18 cellular contexts compared by ENCODE assay signal in the genomic region with DNA sequence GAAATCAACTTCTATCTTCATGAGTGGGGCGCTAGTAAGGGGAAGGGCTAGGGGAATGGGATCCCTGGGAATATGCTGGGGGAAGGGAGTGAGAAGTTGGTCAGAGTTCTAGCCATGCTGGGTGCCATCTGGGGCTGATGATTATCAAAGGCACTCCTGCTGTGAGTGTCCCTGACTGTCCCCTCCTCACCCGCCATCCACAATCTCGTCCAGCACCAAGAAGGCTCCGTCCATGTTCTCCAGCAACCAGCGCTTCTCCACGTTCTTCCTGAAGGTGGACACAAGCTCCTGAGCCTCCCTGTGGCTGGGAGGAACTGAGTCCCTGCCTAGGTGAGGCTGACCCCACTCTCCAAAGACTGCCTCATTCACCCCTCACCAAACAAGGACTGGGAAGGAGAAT. TPM values are rescaled to one million over a fixed set of nuclear protein-coding genes. Genes with fewer than 3 reads are reported as not detected.
DNase-seq lines count a peak whose midpoint lies in the region; ATAC-seq, FAIRE-seq and TF ChIP-seq lines count a peak whose summit lies in the region.
"Had no signal": no experiment of that assay in that cellular context is flagged by ENCODE, and none has a peak within 500 bp of the region (broad histone marks: within the 10 kb centered on the region; RNA-seq: fewer than 3 reads in every experiment).

No MANE protein-coding gene starts in this region.

- H3K9ac ChIP-seq in K562 (ENCODE audit: insufficient read depth in 1 of 2, low read depth in 2 of 2, low read length in 2 of 2): peak overlapping the region in 1 of 2 experiments; percentile 75; a peak in 1 of 4 replicates
- H3K9ac ChIP-seq in stomach smooth muscle (ENCODE audit: low read length in 2 of 2): no peak overlapping the region
- H3K9ac ChIP-seq: BLaER1 had no signal

- TF ChIP-seq EP300 in K562 (IDR thresholded peaks at IDR 0.05; ENCODE audit: low read length): no peak

- no peak for TF ChIP-seq RAD21 in K562 (CRISPR knock-in tag; conservative IDR thresholded peaks at IDR 0.05 in 1 of 2, IDR thresholded peaks at IDR 0.05 in 1 of 2)

- H3K4me1 ChIP-seq in K562 (replicated peaks in 1 of 2; ENCODE audit: control insufficient read depth in 2 of 2, insufficient read depth in 2 of 2, low read length in 2 of 2): peaks cover 11 to 18% of the 10 kb centered on the region in 2 experiments; a peak in 4 of 5 replicates
- H3K4me1 ChIP-seq in stomach smooth muscle (ENCODE audit: control insufficient read depth, insufficient read depth, low read length): peaks cover 12% of the 10 kb centered on the region

- no peak for FAIRE-seq in K562 (lab: Jason Lieb, UNC)

- H3K9me1 ChIP-seq in K562 (ENCODE audit: control insufficient read depth, insufficient read depth, low read length): no peaks in the 10 kb centered on the region

- H3K4me3 ChIP-seq in K562 (no peak overlapping the region), stomach smooth muscle (ENCODE audit: low read length in 2 of 2) (no peak overlapping the region)
- H3K4me3 ChIP-seq: BLaER1, GM23338 had no signal

- no peak overlapping the region; the same call in 1 of the 2 replicates for H3K4me2 ChIP-seq in K562 (ENCODE audit: insufficient read depth, low read length)
- H3K4me2 ChIP-seq: BLaER1, GM23338 had no signal

- intact Hi-C loops in natural killer cell (cut with micrococcal nuclease): no loop called here
- intact Hi-C loops in K562 (cut with micrococcal nuclease): no loop called here

- H3K9me3 ChIP-seq in K562 (replicated peaks; ENCODE audit: control insufficient read depth, insufficient read depth, low read depth, low read length) (no peaks in the 10 kb centered on the region), stomach smooth muscle (ENCODE audit: control insufficient read depth in 2 of 2, low read length in 2 of 2) (no peaks in the 10 kb centered on the region)
- H3K9me3 ChIP-seq: BLaER1 had no signal

- H3K4me1 Mint-ChIP-seq in natural killer cell treated with Interleukin-12 subunit alpha and Interleukin-12 subunit beta and Interleukin-15 and Interleukin-18, amount 100 ng/mL, for 72 hours (ENCODE audit: low read depth in 2 of 2): peaks cover 0 to 5% of the 10 kb centered on the region in 2 donors
- peaks cover 0 to 6% of the 10 kb centered on the region in 2 donors for H3K4me1 Mint-ChIP-seq in natural killer cell

- H3K27ac ChIP-seq in K562 (ENCODE audit: extremely low read depth, low read depth, low read length) (no peak overlapping the region), stomach smooth muscle (ENCODE audit: low read length) (peak overlapping the region; percentile 18)
- H3K27ac ChIP-seq: BLaER1 had no signal

- in situ Hi-C loops in K562 (cut with MboI): loop anchor here (10.0 kb wide), 1 partner anchor 593 kb away; the partner anchor contains the start of gene HOXB9

- POLR2A ChIA-PET in K562 (lab: Yijun Ruan, JAX): interaction anchor here (1.0 to 2.4 kb wide), 3 partner anchors 17 to 31 kb away, joined by 5 to 12 read pairs (median 5); partner anchors contain the start of gene NFE2L1

- no peaks in the 10 kb centered on the region for H4K20me1 ChIP-seq in K562 (replicated peaks; ENCODE audit: control insufficient read depth, insufficient read depth, low read length)

- CTCF ChIA-PET in K562 (lab: Yijun Ruan, JAX; ENCODE audit: low intra/inter-chr PET ratio): interaction anchor here (1.1 kb wide), 1 partner anchor 43 kb away, joined by 3 read pairs; no protein-coding TSS in a partner anchor

- H3K9me3 Mint-ChIP-seq in natural killer cell treated with Interleukin-12 subunit alpha and Interleukin-12 subunit beta and Interleukin-15 and Interleukin-18, amount 100 ng/mL, for 72 hours: no peaks in the 10 kb centered on the region
- H3K9me3 Mint-ChIP-seq in natural killer cell: no peaks in the 10 kb centered on the region
- H3K9me3 Mint-ChIP-seq: CD8-positive, alpha-beta T cell; GM23338 had no signal

- no peak for ATAC-seq in natural killer cell treated with Interleukin-12 subunit alpha and Interleukin-12 subunit beta and Interleukin-15 and Interleukin-18, amount 100 ng/mL, for 72 hours
- no peak for ATAC-seq in natural killer cell
- no peak for ATAC-seq in K562
- no peak for ATAC-seq in GM21786 (IDR thresholded peaks at IDR 0.05; ENCODE audit: unreplicated experiment)
- no peak for ATAC-seq in GM18867 (IDR thresholded peaks at IDR 0.05; ENCODE audit: unreplicated experiment)
- ATAC-seq: CD8-positive, alpha-beta T cell; GM23338; HCT116 had no signal

- DNase-seq in natural killer cell treated with Interleukin-12 subunit alpha and Interleukin-12 subunit beta and Interleukin-15 and Interleukin-18, amount 100 ng/mL, for 72 hours (ENCODE audit: low spot score): peak; percentile 37
- DNase-seq in natural killer cell: no peak
- DNase-seq in K562 (ENCODE audit: extremely low read depth in 1 of 4, low spot score in 3 of 4): no peak
- peak; percentile 22 for DNase-seq in mesenteric fat pad (ENCODE audit: low spot score)
- no peak for DNase-seq in HT-29 (ENCODE audit: low spot score)
- DNase-seq: 8988T; Calu3; CD8-positive, alpha-beta T cell; DMS79 treated with DMSO at 0.1 percent for 48 hours; GF-D8; H7 had no signal

- no peaks in the 10 kb centered on the region for H3K36me3 Mint-ChIP-seq in natural killer cell treated with Interleukin-12 subunit alpha and Interleukin-12 subunit beta and Interleukin-15 and Interleukin-18, amount 100 ng/mL, for 72 hours
- no peaks in the 10 kb centered on the region for H3K36me3 Mint-ChIP-seq in natural killer cell
- H3K36me3 Mint-ChIP-seq: CD8-positive, alpha-beta T cell had no signal

- H3K4me3 Mint-ChIP-seq in natural killer cell treated with Interleukin-12 subunit alpha and Interleukin-12 subunit beta and Interleukin-15 and Interleukin-18, amount 100 ng/mL, for 72 hours: no peak overlapping the region
- no peak overlapping the region for H3K4me3 Mint-ChIP-seq in natural killer cell
- H3K4me3 Mint-ChIP-seq: CD8-positive, alpha-beta T cell; GM23338 had no signal

- no TSS peak for BruUV-seq in K562 (replicated peaks; lab: Mats Ljungman, UMichigan)

- peak overlapping the region; percentile 30; the same call in 1 of the 2 replicates for H2AFZ ChIP-seq in K562 (ENCODE audit: low read depth, low read length)
- H2AFZ ChIP-seq: GM23338 had no signal

- no peak overlapping the region for H3K27ac Mint-ChIP-seq in natural killer cell treated with Interleukin-12 subunit alpha and Interleukin-12 subunit beta and Interleukin-15 and Interleukin-18, amount 100 ng/mL, for 72 hours
- no peak overlapping the region for H3K27ac Mint-ChIP-seq in natural killer cell
- H3K27ac Mint-ChIP-seq: CD8-positive, alpha-beta T cell; GM23338 had no signal

- no peak for TF ChIP-seq CTCF in natural killer cell (IDR thresholded peaks at IDR 0.05)
- no peak for TF ChIP-seq CTCF in K562 (IDR thresholded peaks at IDR 0.05 in 2 of 3, conservative IDR thresholded peaks at IDR 0.05 in 1 of 3; ENCODE audit: insufficient read depth in 2 of 3, low read depth in 1 of 3, low read length in 3 of 3)

- WGBS in K562 (ENCODE audit: insufficient coverage, low coverage, missing lambda C conversion rate): 15% methylated on average over 6 of the region's 6 CpGs

- H3K27me3 Mint-ChIP-seq in natural killer cell treated with Interleukin-12 subunit alpha and Interleukin-12 subunit beta and Interleukin-15 and Interleukin-18, amount 100 ng/mL, for 72 hours: no peaks in the 10 kb centered on the region
- H3K27me3 Mint-ChIP-seq in natural killer cell (ENCODE audit: low read depth in 2 of 2): peaks cover 5 to 10% of the 10 kb centered on the region in 2 donors

- H3K27me3 ChIP-seq in K562 (ENCODE audit: control insufficient read depth in 2 of 2, insufficient read depth in 2 of 2, low read length in 2 of 2): no peaks in the 10 kb centered on the region
- no peaks in the 10 kb centered on the region for H3K27me3 ChIP-seq in stomach smooth muscle (ENCODE audit: control insufficient read depth in 1 of 2, insufficient read depth in 2 of 2, low read length in 2 of 2)

- H3K79me2 ChIP-seq in K562 (ENCODE audit: control insufficient read depth, insufficient read depth, low read length): no peaks in the 10 kb centered on the region

- H3K36me3 ChIP-seq in K562 (ENCODE audit: control insufficient read depth, insufficient read depth, low read length) (no peaks in the 10 kb centered on the region), stomach smooth muscle (ENCODE audit: control insufficient read depth in 2 of 2, insufficient read depth in 2 of 2, low read length in 2 of 2) (peaks cover 0 to 4% of the 10 kb centered on the region in 2 donors)
- H3K36me3 ChIP-seq: BLaER1 had no signal

- no peak for TF ChIP-seq POLR2A in K562 (conservative IDR thresholded peaks at IDR 0.05)

RNA-seq across cellular contexts. Expression of gene COPZ2, which starts 5.6 kb away (rescaled TPM):
- 10 to 100 TPM; 14.9 to 32.9 TPM for total RNA-seq in natural killer cell treated with Interleukin-12 subunit alpha and Interleukin-12 subunit beta and Interleukin-15 and Interleukin-18, amount 100 ng/mL, for 72 hours
- total RNA-seq in natural killer cell (10 to 100 TPM; 15.9 to 19.1 (median 16.5) TPM), K562 (2014; rRNA removed) (not detected in 2 replicates), K562 (2014; rRNA removed; fragmentation: Illumina TruSeq; extraction: Trizol) (not detected in 2 replicates), K562 (2015; rRNA removed; fragmentation: Illumina TruSeq; extraction: Trizol) (not detected in 2 replicates), K562 (2021) (0.49 TPM in 1 of 2 replicates, not detected in the other), mesenteric fat pad (64.4 TPM)
- 0.46 TPM in 1 of 2 replicates, not detected in the other for total RNA-seq in K562 (2011; cell fraction: chromatin; rRNA removed; ENCODE audit: low replicate concordance)
- total RNA-seq in K562 (2011; cell fraction: nucleolus; rRNA removed): 0.66 TPM in 1 of 2 replicates, not detected in the other
- total RNA-seq in K562 (2011; cell fraction: nucleoplasm; rRNA removed): 0.73 and 0.92 TPM in 2 replicates
- polyA plus RNA-seq in K562 (2011; rRNA removed) (0.14 and 0.22 TPM in 2 replicates), K562 (2014; fragmentation: Illumina TruSeq; extraction: Trizol) (0.21 TPM in 1 of 2 replicates, not detected in the other), K562 (2014; fragmentation: Nextera tagmentation; extraction: Ambion mirVana) (not detected), K562 (2014; rRNA removed) (not detected in 2 replicates)
- polyA plus RNA-seq in K562 (2011; cell fraction: cytosol; rRNA removed): 0.13 TPM in 1 of 2 replicates, not detected in the other
- 0.52 and 1.4 TPM in 2 replicates for polyA plus RNA-seq in K562 (2011; cell fraction: nucleus; rRNA removed)
- polyA plus RNA-seq in K562 (2012): 0.78 TPM in 1 of 2 replicates, not detected in the other
- polyA minus RNA-seq in K562 (2011; rRNA and poly(A)+ RNA removed): not detected in 2 replicates
- polyA minus RNA-seq in K562 (2011; cell fraction: cytosol; rRNA and poly(A)+ RNA removed): not detected in 2 replicates
- polyA minus RNA-seq in K562 (2011; cell fraction: nucleus; rRNA and poly(A)+ RNA removed): not detected in 2 replicates
- 0.89 and 4.2 TPM in 2 replicates for total RNA-seq in HT-29 (2014; rRNA removed; shearing (Covaris generic))
- total RNA-seq: A673, GM23338, H7 had no signal
- polyA plus RNA-seq: GM23338 had no signal

RNA-seq across cellular contexts. Expression of gene NFE2L1, which starts 16.2 kb away (rescaled TPM):
- total RNA-seq in natural killer cell treated with Interleukin-12 subunit alpha and Interleukin-12 subunit beta and Interleukin-15 and Interleukin-18, amount 100 ng/mL, for 72 hours: 100 to 1,000 TPM; 103 to 153 TPM
- total RNA-seq in natural killer cell (10 to 100 TPM; 38.6 to 53.4 (median 47.5) TPM), K562 (2014; rRNA removed) (18.6 and 22.0 TPM in 2 replicates), K562 (2014; rRNA removed; fragmentation: Illumina TruSeq; extraction: Trizol) (38.7 and 57.0 TPM in 2 replicates), K562 (2015; rRNA removed; fragmentation: Illumina TruSeq; extraction: Trizol) (39.7 and 40.5 TPM in 2 replicates), K562 (2021) (61.4 and 67.7 TPM in 2 replicates), mesenteric fat pad (171 TPM)
- 97.0 and 141 TPM in 2 replicates for total RNA-seq in K562 (2011; cell fraction: chromatin; rRNA removed; ENCODE audit: low replicate concordance)
- 104 and 118 TPM in 2 replicates for total RNA-seq in K562 (2011; cell fraction: nucleolus; rRNA removed)
- total RNA-seq in K562 (2011; cell fraction: nucleoplasm; rRNA removed): 88.2 and 97.7 TPM in 2 replicates
- polyA plus RNA-seq in K562 (2011; rRNA removed) (57.2 and 59.8 TPM in 2 replicates), K562 (2014; fragmentation: Illumina TruSeq; extraction: Trizol) (68.1 and 68.6 TPM in 2 replicates), K562 (2014; fragmentation: Nextera tagmentation; extraction: Ambion mirVana) (1 to 10 TPM; 2.0 to 2.8 TPM), K562 (2014; rRNA removed) (40.7 and 41.4 TPM in 2 replicates)
- 41.0 and 52.4 TPM in 2 replicates for polyA plus RNA-seq in K562 (2011; cell fraction: cytosol; rRNA removed)
- 34.1 and 41.0 TPM in 2 replicates for polyA plus RNA-seq in K562 (2011; cell fraction: nucleus; rRNA removed)
- polyA plus RNA-seq in K562 (2012): 109 and 147 TPM in 2 replicates
- 79.5 and 101 TPM in 2 replicates for polyA minus RNA-seq in K562 (2011; rRNA and poly(A)+ RNA removed)
- polyA minus RNA-seq in K562 (2011; cell fraction: cytosol; rRNA and poly(A)+ RNA removed): 31.0 and 35.6 TPM in 2 replicates
- 12.5 and 16.4 TPM in 2 replicates for polyA minus RNA-seq in K562 (2011; cell fraction: nucleus; rRNA and poly(A)+ RNA removed)
- total RNA-seq in HT-29 (2014; rRNA removed; shearing (Covaris generic)): 38.1 and 39.5 TPM in 2 replicates

Comparison
In these comparisons a context has a peak if more than half of its experiments do, and no peak if none do; other contexts are left out.
1. DNase-seq: peak in natural killer cell treated with Interleukin-12 subunit alpha and Interleukin-12 subunit beta and Interleukin-15 and Interleukin-18, amount 100 ng/mL, for 72 hours (single experiment) and mesenteric fat pad (single experiment); none in natural killer cell (single experiment), K562 (0 of 4) and HT-29 (single experiment).